In genomic region chr7:147231275-147231674, GRCh38 we compare ENCODE assay signal across 11 cellular contexts.
"Had no signal": no experiment of that assay in that cellular context is flagged by ENCODE, and none has a peak within 500 bp of the region (broad histone marks: within the 10 kb centered on the region; RNA-seq: fewer than 3 reads in every experiment).

No MANE protein-coding gene starts in this region.

- H2AFZ ChIP-seq: GM23248, GM23338 had no signal

- H3K4me2 ChIP-seq: GM23338 had no signal

- H3K27ac ChIP-seq: GM23248 had no signal

- ATAC-seq: GM23338, HCT116 had no signal

- H3K4me1 ChIP-seq: HAP-1 had no signal

- H3K9ac ChIP-seq: GM23248 had no signal

- DNase-seq: GM23248, GOT3, H7, H9, HCEC 1CT, HFFc6 had no signal

- H3K9me3 ChIP-seq: HAP-1 had no signal

- H3K4me3 ChIP-seq: GM23248, GM23338, HAP-1 had no signal

- H3K36me3 ChIP-seq: HAP-1 had no signal

- FAIRE-seq: H1, H54 had no signal
